7 cellular contexts compared by ENCODE assay signal in genomic region chr7:82274681-82275080, GRCh38.
"Had no signal": no experiment of that assay in that cellular context is flagged by ENCODE, and none has a peak within 500 bp of the region (broad histone marks: within the 10 kb centered on the region; RNA-seq: fewer than 3 reads in every experiment).

No MANE protein-coding gene starts in this region.

- FAIRE-seq: G401.6, GM12891, GM12892, GM18507, GM19239 had no signal

- DNase-seq: GDM1, GF-D8 had no signal
